In genomic region chr16:57809276-57809793, GRCh38 we compare ENCODE assay signal across 1 cellular context.
TF ChIP-seq lines count a peak whose summit lies in the region.

No MANE protein-coding gene starts in this region.

TF ChIP-seq in SK-N-SH treated with all-trans-retinoic acid at 6 μM for 48 hours, 23 proteins besides CTCF, POLR2A, EP300 and RAD21 (continued from another document):
- TF ChIP-seq ZNF565 (CRISPR knock-in tag; conservative IDR thresholded peaks at IDR 0.05; ENCODE audit: low read depth) (no peak), ARNTL (CRISPR knock-in tag; IDR thresholded peaks at IDR 0.05; ENCODE audit: borderline replicate concordance, low read depth) (no peak), OSR1 (CRISPR knock-in tag; IDR thresholded peaks at IDR 0.05) (no peak), TCF4 (CRISPR knock-in tag; IDR thresholded peaks at IDR 0.05; ENCODE audit: borderline replicate concordance) (no peak), ZNF8 (CRISPR knock-in tag; IDR thresholded peaks at IDR 0.05) (no peak), POU6F1 (CRISPR knock-in tag; IDR thresholded peaks at IDR 0.05; ENCODE audit: borderline replicate concordance, low read depth) (no peak), ESRRG (CRISPR knock-in tag; IDR thresholded peaks at IDR 0.05) (no peak), CSDC2 (CRISPR knock-in tag; IDR thresholded peaks at IDR 0.05) (no peak), ZFP30 (CRISPR knock-in tag; IDR thresholded peaks at IDR 0.05) (no peak), BACH2 (CRISPR knock-in tag; IDR thresholded peaks at IDR 0.05; ENCODE audit: borderline replicate concordance) (no peak), GLIS3 (CRISPR knock-in tag; IDR thresholded peaks at IDR 0.05) (no peak)
